ENCODE assay signal across 31 cellular contexts in the genomic region with DNA sequence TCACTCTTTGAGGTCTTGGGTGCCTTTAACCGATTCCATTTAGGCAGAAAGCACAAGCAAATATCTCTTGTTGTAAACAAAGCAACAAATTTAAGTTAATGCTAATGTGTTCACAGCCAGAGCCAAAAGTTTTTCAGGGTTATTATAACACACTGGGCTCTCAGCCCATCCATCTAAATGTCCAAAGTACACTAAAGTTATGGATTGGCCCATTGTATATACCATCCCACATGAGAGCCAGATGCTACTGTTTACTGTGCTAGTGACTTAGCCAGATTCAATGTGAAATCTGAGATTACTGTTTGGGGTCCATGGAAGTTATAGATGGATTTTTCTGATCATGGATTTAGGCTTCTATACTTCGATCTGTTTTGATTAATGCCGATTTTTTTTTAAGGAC.
"Had no signal": no experiment of that assay in that cellular context is flagged by ENCODE, and none has a peak within 500 bp of the region (broad histone marks: within the 10 kb centered on the region; RNA-seq: fewer than 3 reads in every experiment).

No MANE protein-coding gene starts in this region.

- ATAC-seq: activated CD4-positive, CD25-positive, alpha-beta regulatory T cell treated with anti-CD3 and anti-CD28 coated beads, Interleukin-2, amount 50 U/mL, for 24 hours; left lobe of liver; mucosa of descending colon; natural killer cell treated with Interleukin-12 subunit alpha and Interleukin-12 subunit beta and Interleukin-15 and Interleukin-18, amount 100 ng/mL, for 72 hours; stimulated activated memory B cell treated with anti-CD40 and anti-IgM and Interleukin-4, amounts not matched to agents 10 μg/mL and 1 μg/mL and 100 μg/mL, for 72 hours; stimulated activated naive CD8-positive, alpha-beta T cell treated with anti-CD3 and anti-CD28 coated beads, Interleukin-15, amount 100 ng/mL, for 72 hours had no signal

- H3K27me3 ChIP-seq: adrenal gland, dorsolateral prefrontal cortex, heart left ventricle, right atrium auricular region, upper lobe of left lung had no signal

- H3K4me3 Mint-ChIP-seq: activated naive CD4-positive, alpha-beta T cell treated with anti-CD3 and anti-CD28 coated beads for 36 hours; activated naive CD8-positive, alpha-beta T cell treated with anti-CD3 and anti-CD28 coated beads for 36 hours; immature natural killer cell; natural killer cell treated with Interleukin-12 subunit alpha and Interleukin-12 subunit beta and Interleukin-15 and Interleukin-18, amount 100 ng/mL, for 72 hours; stimulated activated memory B cell treated with anti-CD40 and anti-IgM and Interleukin-4, amounts not matched to agents 10 μg/mL and 1 μg/mL and 100 μg/mL, for 72 hours; stimulated activated naive CD8-positive, alpha-beta T cell treated with anti-CD3 and anti-CD28 coated beads, Interleukin-15, amount 100 ng/mL, for 72 hours had no signal

- H3K36me3 Mint-ChIP-seq: activated naive CD8-positive, alpha-beta T cell treated with anti-CD3 and anti-CD28 coated beads for 36 hours; immature natural killer cell; natural killer cell treated with Interleukin-12 subunit alpha and Interleukin-12 subunit beta and Interleukin-15 and Interleukin-18, amount 100 ng/mL, for 72 hours; stimulated activated memory B cell treated with anti-CD40 and anti-IgM and Interleukin-4, amounts not matched to agents 10 μg/mL and 1 μg/mL and 100 μg/mL, for 72 hours had no signal

- H3K27me3 Mint-ChIP-seq: stimulated activated memory B cell treated with anti-CD40 and anti-IgM and Interleukin-4, amounts not matched to agents 10 μg/mL and 1 μg/mL and 100 μg/mL, for 72 hours had no signal

- H3K4me2 ChIP-seq: smooth muscle cell had no signal

- H3K36me3 ChIP-seq: adrenal gland, heart left ventricle, right atrium auricular region, upper lobe of left lung had no signal

- H3K9me3 Mint-ChIP-seq: activated naive CD4-positive, alpha-beta T cell treated with anti-CD3 and anti-CD28 coated beads for 36 hours; activated naive CD8-positive, alpha-beta T cell treated with anti-CD3 and anti-CD28 coated beads for 36 hours; natural killer cell treated with Interleukin-12 subunit alpha and Interleukin-12 subunit beta and Interleukin-15 and Interleukin-18, amount 100 ng/mL, for 72 hours; stimulated activated memory B cell treated with anti-CD40 and anti-IgM and Interleukin-4, amounts not matched to agents 10 μg/mL and 1 μg/mL and 100 μg/mL, for 72 hours; stimulated activated naive CD8-positive, alpha-beta T cell treated with anti-CD3 and anti-CD28 coated beads, Interleukin-15, amount 100 ng/mL, for 72 hours had no signal

- H3K9me3 ChIP-seq: adrenal gland, heart left ventricle, mucosa of descending colon, right atrium auricular region, upper lobe of left lung had no signal

- H3K27ac ChIP-seq: adrenal gland, coronary artery, heart left ventricle, right atrium auricular region, upper lobe of left lung, WERI-Rb-1 had no signal

- H3K4me1 Mint-ChIP-seq: immature natural killer cell had no signal

- H3K4me3 ChIP-seq: adrenal gland, coronary artery, dorsolateral prefrontal cortex, heart left ventricle, lung, mucosa of descending colon, right atrium auricular region, smooth muscle cell, upper lobe of left lung had no signal

- H3K27ac Mint-ChIP-seq: activated naive CD4-positive, alpha-beta T cell treated with anti-CD3 and anti-CD28 coated beads for 36 hours; activated naive CD8-positive, alpha-beta T cell treated with anti-CD3 and anti-CD28 coated beads for 36 hours; immature natural killer cell; natural killer cell treated with Interleukin-12 subunit alpha and Interleukin-12 subunit beta and Interleukin-15 and Interleukin-18, amount 100 ng/mL, for 72 hours; stimulated activated memory B cell treated with anti-CD40 and anti-IgM and Interleukin-4, amounts not matched to agents 10 μg/mL and 1 μg/mL and 100 μg/mL, for 72 hours; stimulated activated naive CD8-positive, alpha-beta T cell treated with anti-CD3 and anti-CD28 coated beads, Interleukin-15, amount 100 ng/mL, for 72 hours had no signal

- DNase-seq: activated CD4-positive, alpha-beta T cell treated with anti-CD3 and anti-CD28 coated beads for 48 hours; activated CD4-positive, alpha-beta T cell treated with anti-CD3 and anti-CD28 coated beads, Interleukin-2, amount 50 U/mL, for 48 hours; activated CD8-positive, alpha-beta memory T cell treated with anti-CD3 and anti-CD28 coated beads for 24 hours; activated effector memory CD4-positive, alpha-beta T cell treated with Interleukin-2 at 50 U/mL for 16 hours; activated naive CD4-positive, alpha-beta T cell treated with anti-CD3 and anti-CD28 coated beads for 36 hours; activated naive CD8-positive, alpha-beta T cell treated with anti-CD3 and anti-CD28 coated beads for 36 hours; adrenal gland; aorta; dorsolateral prefrontal cortex; effector memory CD4-positive, alpha-beta T cell; heart left ventricle; hypothalamus; immature natural killer cell; mesendoderm; mucosa of descending colon; stimulated activated CD4-positive, alpha-beta T cell treated with anti-CD3 and anti-CD28 coated beads, Interleukin-1b, Interleukin-23, amount 100 ng/mL, for 48 hours; stimulated activated CD4-positive, alpha-beta T cell treated with anti-CD3 and anti-CD28 coated beads, Interleukin-4, amount 100 ng/mL, for 4 hours; stimulated activated CD8-positive, alpha-beta memory T cell treated with anti-CD3 and anti-CD28 coated beads, Interleukin-4, amount 100 ng/mL, for 48 hours; stimulated activated naive CD8-positive, alpha-beta T cell treated with anti-CD3 and anti-CD28 coated beads, Interleukin-15, amount 100 ng/mL, for 72 hours; substantia nigra; T1000; upper lobe of left lung; WERI-Rb-1 had no signal
